Comparison of ENCODE assay signal across 2 cellular contexts in genomic region chr1:203179328-203180009, GRCh38.
TF ChIP-seq lines count a peak whose summit lies in the region.

No MANE protein-coding gene starts in this region.

TF ChIP-seq in GM23338, 12 proteins besides CTCF, POLR2A, EP300 and RAD21 (continued from another document):
- TF ChIP-seq, protein P1, sequence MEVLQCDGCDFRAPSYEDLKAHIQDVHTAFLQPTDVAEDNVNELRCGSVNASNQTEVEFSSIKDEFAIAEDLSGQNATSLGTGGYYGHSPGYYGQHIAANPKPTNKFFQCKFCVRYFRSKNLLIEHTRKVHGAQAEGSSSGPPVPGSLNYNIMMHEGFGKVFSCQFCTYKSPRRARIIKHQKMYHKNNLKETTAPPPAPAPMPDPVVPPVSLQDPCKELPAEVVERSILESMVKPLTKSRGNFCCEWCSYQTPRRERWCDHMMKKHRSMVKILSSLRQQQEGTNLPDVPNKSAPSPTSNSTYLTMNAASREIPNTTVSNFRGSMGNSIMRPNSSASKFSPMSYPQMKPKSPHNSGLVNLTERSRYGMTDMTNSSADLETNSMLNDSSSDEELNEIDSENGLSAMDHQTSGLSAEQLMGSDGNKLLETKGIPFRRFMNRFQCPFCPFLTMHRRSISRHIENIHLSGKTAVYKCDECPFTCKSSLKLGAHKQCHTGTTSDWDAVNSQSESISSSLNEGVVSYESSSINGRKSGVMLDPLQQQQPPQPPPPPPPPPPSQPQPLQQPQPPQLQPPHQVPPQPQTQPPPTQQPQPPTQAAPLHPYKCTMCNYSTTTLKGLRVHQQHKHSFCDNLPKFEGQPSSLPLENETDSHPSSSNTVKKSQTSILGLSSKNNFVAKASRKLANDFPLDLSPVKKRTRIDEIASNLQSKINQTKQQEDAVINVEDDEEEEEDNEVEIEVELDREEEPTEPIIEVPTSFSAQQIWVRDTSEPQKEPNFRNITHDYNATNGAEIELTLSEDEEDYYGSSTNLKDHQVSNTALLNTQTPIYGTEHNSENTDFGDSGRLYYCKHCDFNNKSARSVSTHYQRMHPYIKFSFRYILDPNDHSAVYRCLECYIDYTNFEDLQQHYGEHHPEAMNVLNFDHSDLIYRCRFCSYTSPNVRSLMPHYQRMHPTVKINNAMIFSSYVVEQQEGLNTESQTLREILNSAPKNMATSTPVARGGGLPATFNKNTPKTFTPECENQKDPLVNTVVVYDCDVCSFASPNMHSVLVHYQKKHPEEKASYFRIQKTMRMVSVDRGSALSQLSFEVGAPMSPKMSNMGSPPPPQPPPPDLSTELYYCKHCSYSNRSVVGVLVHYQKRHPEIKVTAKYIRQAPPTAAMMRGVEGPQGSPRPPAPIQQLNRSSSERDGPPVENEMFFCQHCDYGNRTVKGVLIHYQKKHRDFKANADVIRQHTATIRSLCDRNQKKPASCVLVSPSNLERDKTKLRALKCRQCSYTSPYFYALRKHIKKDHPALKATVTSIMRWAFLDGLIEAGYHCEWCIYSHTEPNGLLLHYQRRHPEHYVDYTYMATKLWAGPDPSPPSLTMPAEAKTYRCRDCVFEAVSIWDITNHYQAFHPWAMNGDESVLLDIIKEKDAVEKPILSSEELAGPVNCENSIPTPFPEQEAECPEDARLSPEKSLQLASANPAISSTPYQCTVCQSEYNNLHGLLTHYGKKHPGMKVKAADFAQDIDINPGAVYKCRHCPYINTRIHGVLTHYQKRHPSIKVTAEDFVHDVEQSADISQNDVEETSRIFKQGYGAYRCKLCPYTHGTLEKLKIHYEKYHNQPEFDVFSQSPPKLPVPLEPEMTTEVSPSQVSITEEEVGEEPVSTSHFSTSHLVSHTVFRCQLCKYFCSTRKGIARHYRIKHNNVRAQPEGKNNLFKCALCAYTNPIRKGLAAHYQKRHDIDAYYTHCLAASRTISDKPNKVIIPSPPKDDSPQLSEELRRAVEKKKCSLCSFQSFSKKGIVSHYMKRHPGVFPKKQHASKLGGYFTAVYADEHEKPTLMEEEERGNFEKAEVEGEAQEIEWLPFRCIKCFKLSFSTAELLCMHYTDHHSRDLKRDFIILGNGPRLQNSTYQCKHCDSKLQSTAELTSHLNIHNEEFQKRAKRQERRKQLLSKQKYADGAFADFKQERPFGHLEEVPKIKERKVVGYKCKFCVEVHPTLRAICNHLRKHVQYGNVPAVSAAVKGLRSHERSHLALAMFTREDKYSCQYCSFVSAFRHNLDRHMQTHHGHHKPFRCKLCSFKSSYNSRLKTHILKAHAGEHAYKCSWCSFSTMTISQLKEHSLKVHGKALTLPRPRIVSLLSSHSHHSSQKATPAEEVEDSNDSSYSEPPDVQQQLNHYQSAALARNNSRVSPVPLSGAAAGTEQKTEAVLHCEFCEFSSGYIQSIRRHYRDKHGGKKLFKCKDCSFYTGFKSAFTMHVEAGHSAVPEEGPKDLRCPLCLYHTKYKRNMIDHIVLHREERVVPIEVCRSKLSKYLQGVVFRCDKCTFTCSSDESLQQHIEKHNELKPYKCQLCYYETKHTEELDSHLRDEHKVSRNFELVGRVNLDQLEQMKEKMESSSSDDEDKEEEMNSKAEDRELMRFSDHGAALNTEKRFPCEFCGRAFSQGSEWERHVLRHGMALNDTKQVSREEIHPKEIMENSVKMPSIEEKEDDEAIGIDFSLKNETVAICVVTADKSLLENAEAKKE (CRISPR knock-in tag; IDR thresholded peaks at IDR 0.05): no peak
- TF ChIP-seq ZNF114 (CRISPR knock-in tag; IDR thresholded peaks at IDR 0.05) (no peak), EZH2phosphoT487 (IDR thresholded peaks at IDR 0.05; ENCODE audit: unreplicated experiment) (no peak)

TF ChIP-seq in WTC11, 78 proteins besides CTCF, POLR2A, EP300 and RAD21 (continued from another document):
- TF ChIP-seq STAT6 (CRISPR knock-in tag; conservative IDR thresholded peaks at IDR 0.05; ENCODE audit: low read depth) (no peak), SP1 (CRISPR knock-in tag; conservative IDR thresholded peaks at IDR 0.05) (no peak), NFYB (CRISPR knock-in tag; conservative IDR thresholded peaks at IDR 0.05; ENCODE audit: low read depth) (no peak), GABPB1 (CRISPR knock-in tag; IDR thresholded peaks at IDR 0.05) (no peak)
- TF ChIP-seq, protein P2, sequence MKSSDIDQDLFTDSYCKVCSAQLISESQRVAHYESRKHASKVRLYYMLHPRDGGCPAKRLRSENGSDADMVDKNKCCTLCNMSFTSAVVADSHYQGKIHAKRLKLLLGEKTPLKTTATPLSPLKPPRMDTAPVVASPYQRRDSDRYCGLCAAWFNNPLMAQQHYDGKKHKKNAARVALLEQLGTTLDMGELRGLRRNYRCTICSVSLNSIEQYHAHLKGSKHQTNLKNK (CRISPR knock-in tag; IDR thresholded peaks at IDR 0.05): no peak
